In the genomic region with DNA sequence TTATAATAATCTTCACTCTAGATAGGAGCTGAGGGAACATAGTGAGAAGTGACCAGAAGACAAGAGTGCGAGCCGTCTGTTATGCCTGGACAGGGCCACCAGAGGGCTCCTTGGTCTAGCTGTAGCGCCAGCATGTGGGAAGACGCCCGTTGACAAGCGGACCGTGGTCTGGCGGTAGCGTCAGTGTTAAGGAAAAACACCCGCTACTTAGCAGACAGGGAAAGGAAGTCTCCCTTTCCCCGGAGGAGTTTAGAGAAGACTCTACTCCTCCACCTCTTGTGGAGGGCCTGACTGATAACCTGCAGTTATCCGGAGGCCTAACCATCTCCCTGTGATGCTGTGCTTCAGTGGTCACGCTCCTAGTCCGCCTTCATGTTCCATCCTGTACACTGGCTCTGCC, we compare ENCODE assay signal across 8 cellular contexts.
DNase-seq lines count a peak whose midpoint lies in the region; TF ChIP-seq lines count a peak whose summit lies in the region.
"Not testable (repeated sequence)": the region's sequence is repeated elsewhere in the genome, so short reads cannot be mapped to it uniquely, and the experiment has no call there.

No MANE protein-coding gene starts in this region.

- H3F3A ChIP-seq in OCI-LY1 (ENCODE audit: insufficient read depth, low read length), result not testable (repeated sequence)

- H3K4me1 Mint-ChIP-seq in immature natural killer cell, result not testable (repeated sequence)

- not testable (repeated sequence) for H4K20me1 ChIP-seq in OCI-LY1 (ENCODE audit: insufficient read depth, low read length)

- H3K36me3 ChIP-seq in OCI-LY1 (ENCODE audit: insufficient read depth, low read length); colonic mucosa; uterus: not testable (repeated sequence)

- not testable (repeated sequence) for H3K27ac ChIP-seq in OCI-LY1 (ENCODE audit: low read depth, low read length, poor library complexity, severe bottlenecking); colonic mucosa; uterus

- not testable (repeated sequence) for H3K9ac ChIP-seq in OCI-LY1 (ENCODE audit: low read length); colonic mucosa (ENCODE audit: low read depth in 2 of 2, low read length in 2 of 2)

- TF ChIP-seq POLR2A in uterus (IDR thresholded peaks at IDR 0.05), result not testable (repeated sequence)

- intact Hi-C loops in colonic mucosa (cut with DNase I), result loop anchor here (10.0 kb wide), 1 partner anchor 50 kb away; no protein-coding TSS in a partner anchor
- intact Hi-C loops in uterus (cut with DNase I; ENCODE audit: low total_unique reads), result not testable (repeated sequence)

- H3K36me3 Mint-ChIP-seq in immature natural killer cell, result not testable (repeated sequence)

- DNase-seq in GF-D8 (lab: John Stamatoyannopoulos, UW) (peak; percentile 39), KG1 (lab: John Stamatoyannopoulos, UW) (peak; percentile 55), colonic mucosa (peak; percentile 52), immature natural killer cell (peak; percentile 14 to 46 (median 38)), retina (peak; percentile 51), uterus (peak; percentile 30 to 49)
- DNase-seq in activated CD4-positive, alpha-beta T cell treated with anti-CD3 and anti-CD28 coated beads, Interleukin-2, amount 50 U/mL, for 24 hours (ENCODE audit: low read depth in 1 of 2, low spot score in 1 of 2), result peak; percentile 21 to 32

- H2AFZ ChIP-seq in OCI-LY1 (ENCODE audit: low read length), result not testable (repeated sequence)

- H3K9me3 ChIP-seq in OCI-LY1 (ENCODE audit: low read length); colonic mucosa; uterus: not testable (repeated sequence)

- peak overlapping the region; percentile 67 for H3K4me2 ChIP-seq in OCI-LY1 (ENCODE audit: low read length)

- not testable (repeated sequence) for H3K4me1 ChIP-seq in OCI-LY1 (ENCODE audit: insufficient read depth, low read length, severe bottlenecking); colonic mucosa; uterus

- not testable (repeated sequence) for H3K9me2 ChIP-seq in OCI-LY1 (ENCODE audit: low read depth, low read length)

- not testable (repeated sequence) for H3K27ac Mint-ChIP-seq in immature natural killer cell

- peak overlapping the region in 2 of 5 donors; percentile 9 to 39 for H3K4me3 Mint-ChIP-seq in immature natural killer cell

- H3K4me3 ChIP-seq in OCI-LY1 (ENCODE audit: low read depth, low read length, poor library complexity, severe bottlenecking), result peak overlapping the region; percentile 47
- H3K4me3 ChIP-seq in colonic mucosa, uterus: not testable (repeated sequence)

- H3K27me3 ChIP-seq in OCI-LY1 (ENCODE audit: insufficient read depth, low read length); colonic mucosa; uterus: not testable (repeated sequence)

- not testable (repeated sequence) for H3K27me3 Mint-ChIP-seq in immature natural killer cell (ENCODE audit: low read depth in 3 of 3)

- H3K79me2 ChIP-seq in OCI-LY1 (ENCODE audit: insufficient read depth, low read length), result not testable (repeated sequence)

- TF ChIP-seq CTCF in OCI-LY1 (IDR thresholded peaks at IDR 0.05; ENCODE audit: low read length) (peak; percentile 79), colonic mucosa (IDR thresholded peaks at IDR 0.05) (peak; percentile 59), uterus (IDR thresholded peaks at IDR 0.05) (peak; percentile 40 to 62 (median 48))

- not testable (repeated sequence) for H3K9me3 Mint-ChIP-seq in immature natural killer cell
